In genomic region chr1:23745515-23745914, GRCh38 we compare ENCODE assay signal across 8 cellular contexts. TPM values are rescaled to one million over a fixed set of nuclear protein-coding genes. Genes with fewer than 3 reads are reported as not detected.
DNase-seq lines count a peak whose midpoint lies in the region; ATAC-seq and TF ChIP-seq lines count a peak whose summit lies in the region.

No MANE protein-coding gene starts in this region.

- no peaks in the 10 kb centered on the region for H3K9me3 ChIP-seq in liver (ENCODE audit: control insufficient read depth in 4 of 4, low read length in 3 of 4)

- H3K9me3 Mint-ChIP-seq in activated CD4-positive, alpha-beta T cell treated with anti-CD3 and anti-CD28 coated beads for 36 hours (ENCODE audit: low read depth) = no peaks in the 10 kb centered on the region
- no peaks in the 10 kb centered on the region for H3K9me3 Mint-ChIP-seq in activated naive CD8-positive, alpha-beta T cell (ENCODE audit: low read depth)

- H3K36me3 ChIP-seq in liver (ENCODE audit: control insufficient read depth in 4 of 4, insufficient read depth in 3 of 4, low read depth in 1 of 4, low read length in 3 of 4) = peaks cover 2 to 18% (median 4%) of the 10 kb centered on the region in 4 donors

- H3K4me1 Mint-ChIP-seq in activated CD4-positive, alpha-beta T cell treated with anti-CD3 and anti-CD28 coated beads for 36 hours = peaks cover 45% of the 10 kb centered on the region
- peaks cover 58% of the 10 kb centered on the region for H3K4me1 Mint-ChIP-seq in activated naive CD8-positive, alpha-beta T cell (ENCODE audit: low read depth)

- 15% methylated on average over 1 of the region's 1 CpG for WGBS in liver

- TF ChIP-seq RAD21 in liver (IDR thresholded peaks at IDR 0.05) = peak; percentile 34 to 70

- H3K4me1 ChIP-seq in liver (ENCODE audit: control insufficient read depth in 4 of 4, insufficient read depth in 4 of 4, low read length in 3 of 4) = peaks cover 3 to 62% (median 39%) of the 10 kb centered on the region in 4 donors

- H3K4me3 Mint-ChIP-seq in activated CD4-positive, alpha-beta T cell treated with anti-CD3 and anti-CD28 coated beads for 36 hours = peak overlapping the region; percentile 87
- peak overlapping the region; percentile 94 for H3K4me3 Mint-ChIP-seq in activated naive CD8-positive, alpha-beta T cell

- H3K27ac ChIP-seq in liver (ENCODE audit: low read depth in 1 of 2, low read length in 2 of 2) (no peak overlapping the region), coronary artery (no peak overlapping the region)

- no peak for DNase-seq in activated CD4-positive, alpha-beta T cell treated with anti-CD3 and anti-CD28 coated beads for 36 hours
- DNase-seq in activated CD4-positive, alpha-beta T cell treated with anti-CD3 and anti-CD28 coated beads, Interleukin-2, amount 50 U/mL, for 48 hours = no peak
- DNase-seq in M059J (ENCODE audit: low read depth) (peak; percentile 39), coronary artery (ENCODE audit: low spot score) (no peak)
- DNase-seq in stimulated activated CD4-positive, alpha-beta T cell treated with anti-CD3 and anti-CD28 coated beads, Interleukin-2, amount 100 ng/mL, for 24 hours = no peak

- H3K4me3 ChIP-seq in liver (ENCODE audit: low read depth in 1 of 3, low read length in 3 of 3) (no peak overlapping the region), coronary artery (no peak overlapping the region)

- intact Hi-C loops in activated CD4-positive, alpha-beta T cell treated with anti-CD3 and anti-CD28 coated beads for 36 hours (cut with DNase I, micrococcal nuclease) = no loop called here

- TF ChIP-seq CTCF in liver (IDR thresholded peaks at IDR 0.05; ENCODE audit: low read depth, low read length, missing input control) = peak; percentile 43
- TF ChIP-seq CTCF in coronary artery (IDR thresholded peaks at IDR 0.05) = no peak

- CTCF ChIA-PET in activated CD4-positive, alpha-beta T cell treated with anti-CD3 and anti-CD28 coated beads for 36 hours (lab: Charles Lee) = interaction anchor here (0.6 to 4.1 kb wide), 10 partner anchors 13 to 1922 kb away, joined by 3 to 23 read pairs (median 4); partner anchors contain the start of gene RPL11

- H3K27me3 ChIP-seq in liver (ENCODE audit: control insufficient read depth in 4 of 4, insufficient read depth in 4 of 4, low read length in 3 of 4) = no peaks in the 10 kb centered on the region

- POLR2A ChIA-PET in activated CD4-positive, alpha-beta T cell treated with anti-CD3 and anti-CD28 coated beads for 36 hours (lab: Charles Lee) = interaction anchor here (0.9 kb wide), 1 partner anchor 49 kb away, joined by 7 read pairs; no protein-coding TSS in a partner anchor

- no peak for ATAC-seq in activated CD4-positive, alpha-beta T cell treated with anti-CD3 and anti-CD28 coated beads for 36 hours
- no peak for ATAC-seq in GM18520 (IDR thresholded peaks at IDR 0.05; ENCODE audit: unreplicated experiment)

- H3K9ac ChIP-seq in liver (ENCODE audit: low read depth in 1 of 2, low read length in 2 of 2) = no peak overlapping the region

- H3K27ac Mint-ChIP-seq in activated CD4-positive, alpha-beta T cell treated with anti-CD3 and anti-CD28 coated beads for 36 hours = no peak overlapping the region
- H3K27ac Mint-ChIP-seq in activated naive CD8-positive, alpha-beta T cell = peak overlapping the region; percentile 23

- H3K36me3 Mint-ChIP-seq in activated CD4-positive, alpha-beta T cell treated with anti-CD3 and anti-CD28 coated beads for 36 hours (ENCODE audit: low read depth) = peaks cover 26% of the 10 kb centered on the region
- no peaks in the 10 kb centered on the region for H3K36me3 Mint-ChIP-seq in activated naive CD8-positive, alpha-beta T cell

- H3K27me3 Mint-ChIP-seq in activated CD4-positive, alpha-beta T cell treated with anti-CD3 and anti-CD28 coated beads for 36 hours = no peaks in the 10 kb centered on the region
- no peaks in the 10 kb centered on the region for H3K27me3 Mint-ChIP-seq in activated naive CD8-positive, alpha-beta T cell

TF ChIP-seq in liver, 16 proteins besides CTCF, POLR2A, EP300 and RAD21:
- TF ChIP-seq EGR1 (IDR thresholded peaks at IDR 0.05; ENCODE audit: low read depth in 2 of 2) (no peak), JUND (IDR thresholded peaks at IDR 0.05) (no peak), SP1 (IDR thresholded peaks at IDR 0.05) (no peak), FOXA1 (IDR thresholded peaks at IDR 0.05) (no peak), HNF4G (IDR thresholded peaks at IDR 0.05) (no peak), FOXA2 (IDR thresholded peaks at IDR 0.05) (no peak), YY1 (IDR thresholded peaks at IDR 0.05) (no peak), ZBTB33 (IDR thresholded peaks at IDR 0.05) (no peak), HNF4A (conservative IDR thresholded peaks at IDR 0.05) (no peak), REST (IDR thresholded peaks at IDR 0.05) (no peak), NR2F2 (IDR thresholded peaks at IDR 0.05) (no peak), MAX (IDR thresholded peaks at IDR 0.05) (no peak), RXRA (IDR thresholded peaks at IDR 0.05) (no peak), GABPA (IDR thresholded peaks at IDR 0.05 in 1 of 2, conservative IDR thresholded peaks at IDR 0.05 in 1 of 2) (no peak), TAF1 (conservative IDR thresholded peaks at IDR 0.05) (no peak)
- TF ChIP-seq, protein P1, sequence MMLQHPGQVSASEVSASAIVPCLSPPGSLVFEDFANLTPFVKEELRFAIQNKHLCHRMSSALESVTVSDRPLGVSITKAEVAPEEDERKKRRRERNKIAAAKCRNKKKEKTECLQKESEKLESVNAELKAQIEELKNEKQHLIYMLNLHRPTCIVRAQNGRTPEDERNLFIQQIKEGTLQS (IDR thresholded peaks at IDR 0.05) = no peak
TF ChIP-seq in liver: peak in this region for 0.

RNA-seq across cellular contexts. Expression of gene ELOA, which starts 2.2 kb away (rescaled TPM):
- 10 to 100 TPM; 34.5 to 38.6 TPM for total RNA-seq in activated CD4-positive, alpha-beta T cell treated with anti-CD3 and anti-CD28 coated beads for 36 hours
- total RNA-seq in M059J (2014; rRNA removed; shearing (Covaris generic)) = 57.6 and 74.5 TPM in 2 replicates
- 10 to 100 TPM; 11.1 to 34.9 TPM for total RNA-seq in liver
- 10 to 100 TPM; 20.9 to 27.8 TPM for polyA plus RNA-seq in liver

RNA-seq across cellular contexts. Expression of gene PITHD1, which starts 32.7 kb away (rescaled TPM):
- 10 to 100 TPM; 53.1 to 64.1 TPM for total RNA-seq in activated CD4-positive, alpha-beta T cell treated with anti-CD3 and anti-CD28 coated beads for 36 hours
- 81.8 and 95.6 TPM in 2 replicates for total RNA-seq in M059J (2014; rRNA removed; shearing (Covaris generic))
- 10 to 100 TPM; 28.4 to 86.4 TPM for total RNA-seq in liver
- polyA plus RNA-seq in liver = 10 to 100 TPM; 17.1 to 21.1 TPM

RNA-seq across cellular contexts. Expression of gene LYPLA2, which starts 45.4 kb away (rescaled TPM):
- total RNA-seq in activated CD4-positive, alpha-beta T cell treated with anti-CD3 and anti-CD28 coated beads for 36 hours = 10 to 100 TPM; 55.0 to 64.8 TPM
- total RNA-seq in M059J (2014; rRNA removed; shearing (Covaris generic)) = 52.5 and 71.7 TPM in 2 replicates
- total RNA-seq in liver = 10 to 100 TPM; 26.3 to 33.9 TPM
- polyA plus RNA-seq in liver = 10 to 100 TPM; 52.6 to 71.1 TPM

RNA-seq across cellular contexts. Expression of gene RPL11, which starts 53.9 kb away (rescaled TPM):
- total RNA-seq in activated CD4-positive, alpha-beta T cell treated with anti-CD3 and anti-CD28 coated beads for 36 hours = 1,000 to 10,000 TPM; 1,003 to 1,481 TPM
- 897 and 1,213 TPM in 2 replicates for total RNA-seq in M059J (2014; rRNA removed; shearing (Covaris generic))
- 100 to 1,000 TPM; 270 to 689 TPM for total RNA-seq in liver
- polyA plus RNA-seq in liver = 100 to 1,000 TPM; 313 to 816 TPM

RNA-seq across cellular contexts. Expression of gene GALE, which starts 55.0 kb away (rescaled TPM):
- total RNA-seq in activated CD4-positive, alpha-beta T cell treated with anti-CD3 and anti-CD28 coated beads for 36 hours = 10 to 100 TPM; 27.4 to 35.6 TPM
- total RNA-seq in M059J (2014; rRNA removed; shearing (Covaris generic)) = 64.3 and 80.7 TPM in 2 replicates
- 10 to 100 TPM; 22.9 to 43.4 TPM for total RNA-seq in liver
- polyA plus RNA-seq in liver = 10 to 100 TPM; 37.0 to 40.4 TPM
